8 cellular contexts compared by ENCODE assay signal in genomic region chr19:40690699-40691420, GRCh38. TPM values are rescaled to one million over a fixed set of nuclear protein-coding genes. Genes with fewer than 3 reads are reported as not detected.
DNase-seq lines count a peak whose midpoint lies in the region; ATAC-seq and TF ChIP-seq lines count a peak whose summit lies in the region.

No MANE protein-coding gene starts in this region.

- H3K27ac ChIP-seq in HUES6 (ENCODE audit: low read depth, low read length) (peak overlapping the region; percentile 93), endodermal cell (ENCODE audit: low read depth, low read length) (peak overlapping the region; percentile 90)

- H3K9me3 ChIP-seq in HUES6 (ENCODE audit: control insufficient read depth, insufficient read depth, low read depth, low read length) (no peaks in the 10 kb centered on the region), NT2/D1 (ENCODE audit: insufficient read depth, low read length) (no peaks in the 10 kb centered on the region), endodermal cell (ENCODE audit: control insufficient read depth, low read length) (no peaks in the 10 kb centered on the region)

- peaks cover 32% of the 10 kb centered on the region for H3K36me3 ChIP-seq in HUES6 (ENCODE audit: control insufficient read depth, insufficient read depth, low read length)
- H3K36me3 ChIP-seq in NT2/D1 (ENCODE audit: insufficient read depth, insufficient read length, low read length) = peaks cover 38% of the 10 kb centered on the region
- peaks cover 16% of the 10 kb centered on the region for H3K36me3 ChIP-seq in endodermal cell (ENCODE audit: control insufficient read depth, insufficient read depth, low read length)

- DNase-seq in Ammon's horn (ENCODE audit: low spot score) (peak; percentile 94), NT2/D1 (ENCODE audit: low read depth, low spot score) (peak; percentile 77), endodermal cell (peak; percentile 98), midbrain (lab: John Stamatoyannopoulos, UW) (peak; percentile 94)
- DNase-seq in activated CD8-positive, alpha-beta memory T cell treated with anti-CD3 and anti-CD28 coated beads, Interleukin-2, amount 50 U/mL, for 4 hours = peak; percentile 84
- DNase-seq in stimulated activated CD8-positive, alpha-beta memory T cell treated with anti-CD3 and anti-CD28 coated beads, Interleukin-15, amount 100 ng/mL, for 24 hours (ENCODE audit: low read depth) = peak; percentile 72

- 3 to 7% methylated on average over 9 to 52 of the region's 54 CpGs for WGBS in endodermal cell (ENCODE audit: insufficient coverage in 1 of 2, insufficient read length in 1 of 2), 2 experiments

- H3K9me3 Mint-ChIP-seq in endodermal cell = no peaks in the 10 kb centered on the region

- H3K9ac ChIP-seq in HUES6 (ENCODE audit: low read length) = peak overlapping the region; percentile 88
- peak overlapping the region; percentile 46 for H3K9ac ChIP-seq in NT2/D1 (ENCODE audit: insufficient read length, low read depth)
- peak overlapping the region; percentile 69 for H3K9ac ChIP-seq in endodermal cell (ENCODE audit: extremely low read depth, low read length, poor library complexity, severe bottlenecking)

- peak overlapping the region; percentile 99 for H3K27ac Mint-ChIP-seq in endodermal cell

- H3K27me3 ChIP-seq in HUES6 (ENCODE audit: control insufficient read depth, insufficient read depth, low read length) (no peaks in the 10 kb centered on the region), NT2/D1 (ENCODE audit: insufficient read depth, insufficient read length) (no peaks in the 10 kb centered on the region), endodermal cell (ENCODE audit: control insufficient read depth, insufficient read depth, low read length, poor library complexity, severe bottlenecking) (no peaks in the 10 kb centered on the region)

- H3K4me3 ChIP-seq in HUES6 (ENCODE audit: low read depth, low read length) (peak overlapping the region; percentile 93), NT2/D1 (ENCODE audit: insufficient read length, low read depth) (peak overlapping the region; percentile 21), endodermal cell (ENCODE audit: low read length) (peak overlapping the region; percentile 78)

- peak; percentile 58 for ATAC-seq in GM19351 (IDR thresholded peaks at IDR 0.05; ENCODE audit: unreplicated experiment)

- H3K36me3 Mint-ChIP-seq in endodermal cell (ENCODE audit: low read depth) = peaks cover 21% of the 10 kb centered on the region

- H3K4me1 ChIP-seq in HUES6 (ENCODE audit: control insufficient read depth, insufficient read depth, low read length) = peaks cover 20% of the 10 kb centered on the region
- H3K4me1 ChIP-seq in NT2/D1 (ENCODE audit: insufficient read depth, insufficient read length) = peaks cover 21% of the 10 kb centered on the region
- no peaks in the 10 kb centered on the region for H3K4me1 ChIP-seq in endodermal cell (ENCODE audit: control insufficient read depth, insufficient read depth, low read length)

- no peaks in the 10 kb centered on the region for H3K27me3 Mint-ChIP-seq in endodermal cell (ENCODE audit: insufficient read depth)

- peaks cover 2% of the 10 kb centered on the region for H3K4me1 Mint-ChIP-seq in endodermal cell

- H3K4me3 Mint-ChIP-seq in endodermal cell = no peak overlapping the region

- no peak for TF ChIP-seq CTCF in endodermal cell (conservative IDR thresholded peaks at IDR 0.05)

RNA-seq across cellular contexts. Expression of gene NUMBL, which starts 0.4 kb away (rescaled TPM):
- 10 to 100 TPM; 32.7 to 46.9 TPM for total RNA-seq in endodermal cell
- polyA plus RNA-seq in endodermal cell (2013, experiment 1 of 2) = 28.0 TPM
- polyA plus RNA-seq in endodermal cell (2013, experiment 2 of 2) = 31.5 TPM

RNA-seq across cellular contexts. Expression of gene COQ8B, which starts 25.8 kb away (rescaled TPM):
- total RNA-seq in endodermal cell = 10 to 100 TPM; 45.6 to 49.8 TPM
- 39.8 TPM for polyA plus RNA-seq in endodermal cell (2013, experiment 1 of 2)
- polyA plus RNA-seq in endodermal cell (2013, experiment 2 of 2) = 34.3 TPM

RNA-seq across cellular contexts. Expression of gene ITPKC, which starts 26.1 kb away (rescaled TPM):
- total RNA-seq in endodermal cell = 10 to 100 TPM in 1 of 2 donors, 1 to 10 TPM in 1; 9.9 to 11.1 TPM
- 8.8 TPM for polyA plus RNA-seq in endodermal cell (2013, experiment 1 of 2)
- polyA plus RNA-seq in endodermal cell (2013, experiment 2 of 2) = 8.2 TPM

RNA-seq across cellular contexts. Expression of gene ACTMAP, which starts 59.4 kb away (rescaled TPM):
- total RNA-seq in endodermal cell = 10 to 100 TPM; 26.0 to 34.3 TPM
- polyA plus RNA-seq in endodermal cell (2013, experiment 1 of 2) = 23.8 TPM
- 21.1 TPM for polyA plus RNA-seq in endodermal cell (2013, experiment 2 of 2)

Comparison
In these comparisons a context has a peak if more than half of its experiments do, and no peak if none do; other contexts are left out.
1. Peak in every context shown above with its lines: DNase-seq, ATAC-seq, H3K4me3 ChIP-seq and H3K27ac ChIP-seq.
2. H3K4me3 ChIP-seq: peak in every context shown above with its lines; median percentile 93 in HUES6; 78 in endodermal cell; 21 in NT2/D1.